8 cellular contexts compared by ENCODE assay signal in the genomic region with DNA sequence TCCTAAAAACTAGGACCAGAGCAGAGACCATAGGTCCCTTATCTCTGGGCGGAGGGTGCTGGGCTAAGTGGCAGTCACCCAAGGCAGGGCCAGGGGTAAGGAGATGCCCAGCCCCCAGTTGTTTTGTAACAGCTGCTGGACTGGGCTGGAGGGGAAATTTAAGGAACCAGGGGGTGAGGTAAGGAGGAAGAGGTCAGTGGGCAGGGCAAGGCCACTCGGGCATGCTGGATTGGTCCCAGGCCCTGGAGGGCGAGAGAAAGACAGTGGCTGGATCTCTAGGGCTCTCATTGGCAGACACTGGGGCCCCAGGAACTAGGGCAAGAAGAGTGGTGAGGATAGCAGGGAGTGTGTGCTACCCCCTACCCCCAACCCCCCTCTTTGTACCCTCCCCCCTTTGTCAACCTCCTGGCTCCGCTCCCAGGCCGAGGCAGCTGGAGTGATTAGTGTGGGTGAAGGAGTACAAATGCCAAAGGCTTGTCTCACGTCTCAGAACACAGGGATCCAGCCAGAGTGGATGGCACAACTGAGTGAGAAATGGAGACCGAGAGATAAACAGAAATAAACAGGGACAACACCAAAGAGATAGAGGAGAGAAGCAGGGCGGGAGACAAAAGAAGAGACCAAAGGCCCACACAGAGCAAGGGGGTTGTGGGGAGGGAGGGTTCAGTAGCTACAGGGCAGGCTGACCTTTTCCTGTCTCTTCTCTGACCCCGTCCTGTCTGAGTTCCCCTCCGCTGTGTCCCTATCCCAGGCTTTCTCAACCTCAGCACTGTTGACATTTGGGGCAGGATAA. TPM values are rescaled to one million over a fixed set of nuclear protein-coding genes. Genes with fewer than 3 reads are reported as not detected.
DNase-seq lines count a peak whose midpoint lies in the region; ATAC-seq and TF ChIP-seq lines count a peak whose summit lies in the region.
"Had no signal": no experiment of that assay in that cellular context is flagged by ENCODE, and none has a peak within 500 bp of the region (broad histone marks: within the 10 kb centered on the region; RNA-seq: fewer than 3 reads in every experiment).

No MANE protein-coding gene starts in this region.

- no peaks in the 10 kb centered on the region for H3K9me3 Mint-ChIP-seq in chondrocyte (ENCODE audit: low read depth)
- H3K9me3 Mint-ChIP-seq in activated naive CD8-positive, alpha-beta T cell treated with anti-CD3 and anti-CD28 coated beads for 36 hours: no peaks in the 10 kb centered on the region
- no peaks in the 10 kb centered on the region for H3K9me3 Mint-ChIP-seq in activated T-cell treated with anti-CD3 and anti-CD28 coated beads, Interleukin-2, amount 50 U/mL, for 24 hours

- peaks cover 37% of the 10 kb centered on the region for H3K4me1 Mint-ChIP-seq in chondrocyte (ENCODE audit: low read depth)
- peaks cover 16% of the 10 kb centered on the region for H3K4me1 Mint-ChIP-seq in activated naive CD8-positive, alpha-beta T cell treated with anti-CD3 and anti-CD28 coated beads for 36 hours
- H3K4me1 Mint-ChIP-seq in activated T-cell treated with anti-CD3 and anti-CD28 coated beads, Interleukin-2, amount 50 U/mL, for 24 hours (ENCODE audit: low read depth): peaks cover 17% of the 10 kb centered on the region

- H3K9me3 ChIP-seq in lower lobe of right lung: no peaks in the 10 kb centered on the region
- no peaks in the 10 kb centered on the region for H3K9me3 ChIP-seq in tibial nerve

- intact Hi-C loops in lower lobe of right lung (cut with DNase I): no loop called here

- H3K27ac Mint-ChIP-seq in chondrocyte (ENCODE audit: unreplicated experiment): peak overlapping the region; percentile 94
- no peak overlapping the region for H3K27ac Mint-ChIP-seq in activated naive CD8-positive, alpha-beta T cell treated with anti-CD3 and anti-CD28 coated beads for 36 hours
- H3K27ac Mint-ChIP-seq in activated T-cell treated with anti-CD3 and anti-CD28 coated beads, Interleukin-2, amount 50 U/mL, for 24 hours: no peak overlapping the region

- H3K4me1 ChIP-seq in lower lobe of right lung: peaks cover 19% of the 10 kb centered on the region
- H3K4me1 ChIP-seq in tibial nerve: peaks cover 0 to 52% (median 5%) of the 10 kb centered on the region in 4 donors

- no peaks in the 10 kb centered on the region for H3K36me3 Mint-ChIP-seq in chondrocyte (ENCODE audit: low read depth)
- no peaks in the 10 kb centered on the region for H3K36me3 Mint-ChIP-seq in activated naive CD8-positive, alpha-beta T cell treated with anti-CD3 and anti-CD28 coated beads for 36 hours
- H3K36me3 Mint-ChIP-seq in activated T-cell treated with anti-CD3 and anti-CD28 coated beads, Interleukin-2, amount 50 U/mL, for 24 hours (ENCODE audit: low read depth): no peaks in the 10 kb centered on the region

- no peaks in the 10 kb centered on the region for H3K27me3 ChIP-seq in lower lobe of right lung (ENCODE audit: low read depth)
- no peaks in the 10 kb centered on the region for H3K27me3 ChIP-seq in tibial nerve

- peak in 1 of 2 donors; percentile 57 for TF ChIP-seq EP300 in tibial nerve (IDR thresholded peaks at IDR 0.05)

- H3K27me3 Mint-ChIP-seq in chondrocyte (ENCODE audit: low read depth): no peaks in the 10 kb centered on the region
- H3K27me3 Mint-ChIP-seq in activated naive CD8-positive, alpha-beta T cell treated with anti-CD3 and anti-CD28 coated beads for 36 hours: no peaks in the 10 kb centered on the region
- H3K27me3 Mint-ChIP-seq in activated T-cell treated with anti-CD3 and anti-CD28 coated beads, Interleukin-2, amount 50 U/mL, for 24 hours: no peaks in the 10 kb centered on the region

- H3K36me3 ChIP-seq in lower lobe of right lung (no peaks in the 10 kb centered on the region), tibial nerve (no peaks in the 10 kb centered on the region)

- no peak for TF ChIP-seq POLR2A in tibial nerve (IDR thresholded peaks at IDR 0.05)

- ATAC-seq in lower lobe of right lung: peak; percentile 86 to 92
- ATAC-seq: left colon had no signal

- H3K4me3 ChIP-seq in lower lobe of right lung: no peak overlapping the region
- no peak overlapping the region for H3K4me3 ChIP-seq in tibial nerve

- 36 to 38% methylated on average over 10 of the region's 10 CpGs for WGBS in tibial nerve, 2 donors

- DNase-seq in NCI-H2029 treated with DMSO at 0.1 percent for 48 hours (lab: John Stamatoyannopoulos, UW) (peak; percentile 32), chondrocyte (ENCODE audit: low spot score) (no peak), lower lobe of right lung (peak; percentile 84), tibial nerve (ENCODE audit: low spot score in 2 of 2) (peak in 1 of 2 donors; percentile 23), NCI-H128 (lab: John Stamatoyannopoulos, UW; ENCODE audit: unreplicated experiment) (no peak)
- no peak for DNase-seq in activated naive CD8-positive, alpha-beta T cell treated with anti-CD3 and anti-CD28 coated beads for 36 hours
- no peak for DNase-seq in activated T-cell treated with anti-CD3 and anti-CD28 coated beads, Interleukin-2, amount 50 U/mL, for 24 hours

- H3K4me3 Mint-ChIP-seq in chondrocyte (ENCODE audit: unreplicated experiment): peak overlapping the region; percentile 6
- no peak overlapping the region for H3K4me3 Mint-ChIP-seq in activated naive CD8-positive, alpha-beta T cell treated with anti-CD3 and anti-CD28 coated beads for 36 hours
- H3K4me3 Mint-ChIP-seq in activated T-cell treated with anti-CD3 and anti-CD28 coated beads, Interleukin-2, amount 50 U/mL, for 24 hours: no peak overlapping the region

- peak overlapping the region; percentile 77 for H3K27ac ChIP-seq in lower lobe of right lung
- peak overlapping the region; percentile 67 to 89 (median 77) for H3K27ac ChIP-seq in tibial nerve

- TF ChIP-seq CTCF in chondrocyte (IDR thresholded peaks at IDR 0.05) (no peak), lower lobe of right lung (IDR thresholded peaks at IDR 0.05) (no peak), tibial nerve (IDR thresholded peaks at IDR 0.05) (no peak)

RNA-seq across cellular contexts. Expression of a gene that starts 20.5 kb away (rescaled TPM):
- total RNA-seq in chondrocyte (88.7 to 106 TPM (median 106 TPM) in 3 replicates), lower lobe of right lung (81.0 TPM), tibial nerve (100 to 1,000 TPM in 2 of 4 donors, 10 to 100 TPM in 2; 89.2 to 114 (median 97.0) TPM)
- total RNA-seq in activated naive CD8-positive, alpha-beta T cell treated with anti-CD3 and anti-CD28 coated beads for 36 hours: 100 to 1,000 TPM; 159 TPM

RNA-seq across cellular contexts. Expression of a gene that starts 47.8 kb away (rescaled TPM):
- total RNA-seq in chondrocyte (159 to 177 TPM (median 173 TPM) in 3 replicates), lower lobe of right lung (120 TPM), tibial nerve (100 to 1,000 TPM in 3 of 4 donors, 10 to 100 TPM in 1; 85.0 to 184 (median 121) TPM)
- total RNA-seq in activated naive CD8-positive, alpha-beta T cell treated with anti-CD3 and anti-CD28 coated beads for 36 hours: 100 to 1,000 TPM; 158 to 168 TPM

RNA-seq across cellular contexts. Expression of a gene that starts 54.5 kb away (rescaled TPM):
- 67.7 to 74.5 TPM (median 69.7 TPM) in 3 replicates for total RNA-seq in chondrocyte
- total RNA-seq in lower lobe of right lung: 60.3 TPM
- 10 to 100 TPM; 48.0 to 90.4 (median 69.1) TPM for total RNA-seq in tibial nerve
- 10 to 100 TPM; 58.0 to 59.4 TPM for total RNA-seq in activated naive CD8-positive, alpha-beta T cell treated with anti-CD3 and anti-CD28 coated beads for 36 hours

Comparison
In these comparisons a context has a peak if more than half of its experiments do, and no peak if none do; other contexts are left out.
1. DNase-seq: peak in NCI-H2029 treated with DMSO at 0.1 percent for 48 hours (single experiment) and lower lobe of right lung (single experiment); none in chondrocyte (single experiment), activated naive CD8-positive, alpha-beta T cell treated with anti-CD3 and anti-CD28 coated beads for 36 hours (single experiment), NCI-H128 (single experiment) and activated T-cell treated with anti-CD3 and anti-CD28 coated beads, Interleukin-2, amount 50 U/mL, for 24 hours (single experiment).